Comparison of ENCODE assay signal across 8 cellular contexts in the genomic region with DNA sequence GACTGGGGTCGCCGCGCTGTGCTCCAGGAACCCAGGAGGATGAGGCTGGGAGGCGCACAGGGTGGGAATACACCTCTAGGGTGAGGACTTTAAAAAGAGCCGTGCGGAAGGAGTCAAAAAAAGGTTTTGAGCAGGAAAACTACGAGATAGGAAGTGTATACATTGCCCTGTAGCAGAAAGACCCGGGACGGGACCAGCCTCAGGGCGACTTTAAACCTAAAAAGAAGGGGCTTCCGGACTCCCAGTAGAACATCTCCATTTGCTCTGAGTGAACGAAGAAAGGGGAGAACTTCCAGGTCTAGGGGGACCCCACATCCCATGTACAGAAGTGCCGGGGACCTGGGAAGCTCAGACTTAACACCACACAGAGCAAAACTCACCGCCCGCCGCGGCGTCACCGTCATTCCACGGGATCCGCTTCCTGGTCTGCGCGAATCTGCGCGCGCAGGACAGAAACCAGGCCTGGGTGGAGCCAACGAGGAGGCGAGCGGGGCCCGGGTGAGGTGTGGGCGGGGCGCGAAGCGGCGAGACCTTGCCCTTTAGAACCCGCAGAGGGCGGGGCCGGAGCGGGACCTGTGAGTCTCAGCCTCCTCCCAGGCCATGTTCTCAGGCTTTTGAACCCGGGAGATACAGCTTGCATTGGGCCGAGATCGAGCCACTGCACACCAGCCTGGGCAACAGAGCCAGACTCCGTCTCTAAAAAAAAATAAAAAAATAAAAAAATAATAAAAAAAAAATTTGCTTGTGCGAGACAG. TPM values are rescaled to one million over a fixed set of nuclear protein-coding genes. Genes with fewer than 3 reads are reported as not detected.
DNase-seq lines count a peak whose midpoint lies in the region; ATAC-seq and TF ChIP-seq lines count a peak whose summit lies in the region.
"Not testable (repeated sequence)": the region's sequence is repeated elsewhere in the genome, so short reads cannot be mapped to it uniquely, and the experiment has no call there.

TSS of gene ZNF28 (minus strand) at position 428 of the 755 bp plus-strand sequence. CDS start 3,675 bp downstream, outside the sequence.

- ATAC-seq in GM21619 (IDR thresholded peaks at IDR 0.05; ENCODE audit: unreplicated experiment) (peak; percentile 98), naive B cell (ENCODE audit: low read depth in 2 of 2) (peak; percentile 99)

- not testable (repeated sequence) for H3K27me3 Mint-ChIP-seq in IgD-negative memory B cell, naive B cell

- peaks cover 2 to 15% (median 4%) of the 10 kb centered on the region in 3 donors for H3K9me3 Mint-ChIP-seq in IgD-negative memory B cell
- H3K9me3 Mint-ChIP-seq in naive B cell: peaks cover 0 to 14% (median 3%) of the 10 kb centered on the region in 7 donors

- H3K36me3 Mint-ChIP-seq in IgD-negative memory B cell (peaks cover 19% of the 10 kb centered on the region), naive B cell (peaks cover 10 to 20% of the 10 kb centered on the region in 2 donors)

- TF ChIP-seq POLR2A in Raji (IDR thresholded peaks at IDR 0.05; ENCODE audit: insufficient read depth, low read depth, low read length): peak; percentile 55

- DNase-seq in DMS153 (lab: John Stamatoyannopoulos, UW) (peak; percentile 40), fibroblast of pulmonary artery (ENCODE audit: low read depth) (peak; percentile 54), naive B cell (peak; percentile 42)
- DNase-seq in activated T-helper 9 cell treated with anti-CD3 and anti-CD28 coated beads, Interleukin-2, amount 50 U/mL, for 16 hours (ENCODE audit: low read depth): peak; percentile 38
- peak; percentile 28 to 45 for DNase-seq in stimulated activated CD8-positive, alpha-beta memory T cell treated with anti-CD3 and anti-CD28 coated beads, Interleukin-4, amount 100 ng/mL, for 4 hours (ENCODE audit: low read depth in 2 of 2, low spot score in 1 of 2)

- H3K4me3 Mint-ChIP-seq in IgD-negative memory B cell (peak within 1 kb of the TSS; percentile 89 to 98 (median 96)), naive B cell (peak within 1 kb of the TSS; percentile 81 to 96 (median 94))

- H3K27ac Mint-ChIP-seq in IgD-negative memory B cell (peak within 1 kb of the TSS; percentile 82 to 95 (median 94)), naive B cell (peak within 1 kb of the TSS; percentile 87 to 97 (median 92))

- peak within 1 kb of the TSS; percentile 74 for H3K4me3 ChIP-seq in fibroblast of pulmonary artery (replicated peaks; ENCODE audit: low read depth, low read length)

- H3K4me1 Mint-ChIP-seq in IgD-negative memory B cell (peaks cover 8 to 14% (median 11%) of the 10 kb centered on the region in 3 donors), naive B cell (peaks cover 14 to 33% (median 28%) of the 10 kb centered on the region in 3 donors)

- TF ChIP-seq CTCF in fibroblast of pulmonary artery (IDR thresholded peaks at IDR 0.05; ENCODE audit: low read length, missing control alignments): not testable (repeated sequence)

RNA-seq across cellular contexts. Expression of gene ZNF28, which starts in this region (rescaled TPM):
- 22.3 TPM for polyA plus RNA-seq in IgD-negative memory B cell
- polyA plus RNA-seq in naive B cell (ENCODE audit: low read depth in 6 of 6): 10 to 100 TPM; 16.7 to 37.8 (median 19.8) TPM

Comparison
In these comparisons a context has a peak if more than half of its experiments do, and no peak if none do; other contexts are left out.
1. Peak in every context shown above with its lines: DNase-seq, ATAC-seq and H3K4me3 ChIP-seq.